ENCODE assay signal across 1 cellular context in genomic region chr1:54338479-54338878, GRCh38.
TF ChIP-seq lines count a peak whose summit lies in the region.

No MANE protein-coding gene starts in this region.

TF ChIP-seq in GM23338, 12 proteins besides CTCF, POLR2A, EP300 and RAD21 (continued from another document):
- TF ChIP-seq REST (IDR thresholded peaks at IDR 0.05; ENCODE audit: unreplicated experiment) = no peak
- no peak for TF ChIP-seq ZNF462 (CRISPR knock-in tag; IDR thresholded peaks at IDR 0.05)
- no peak for TF ChIP-seq JUNB (IDR thresholded peaks at IDR 0.05; ENCODE audit: unreplicated experiment)
- TF ChIP-seq EZH2phosphoT487 (IDR thresholded peaks at IDR 0.05; ENCODE audit: unreplicated experiment) = no peak
- no peak for TF ChIP-seq CREB1 (CRISPR knock-in tag; IDR thresholded peaks at IDR 0.05; ENCODE audit: low read depth)
- no peak for TF ChIP-seq NANOG (IDR thresholded peaks at IDR 0.05; ENCODE audit: borderline replicate concordance)
